ENCODE assay signal across 8 cellular contexts in genomic region chr17:75774988-75775668, GRCh38. TPM values are rescaled to one million over a fixed set of nuclear protein-coding genes. Genes with fewer than 3 reads are reported as not detected.
DNase-seq lines count a peak whose midpoint lies in the region; ATAC-seq and TF ChIP-seq lines count a peak whose summit lies in the region.

No MANE protein-coding gene starts in this region.

- POLR2A ChIA-PET in AG04450 (lab: Yijun Ruan, JAX): interaction anchor here (0.6 to 4.1 kb wide), 10 partner anchors 8 to 197 kb away, joined by 3 to 22 read pairs (median 6); partner anchors contain the start of genes GALK1 and UNK

- H3K36me3 ChIP-seq in GM23338 (ENCODE audit: insufficient read depth) (peaks cover 17% of the 10 kb centered on the region; the same call in 1 of the 2 replicates), mesenchymal stem cell (ENCODE audit: control insufficient read depth in 1 of 2, insufficient read depth in 2 of 2, low read depth in 1 of 2, low read length in 2 of 2) (peaks cover 25 to 45% of the 10 kb centered on the region in 2 experiments)

- no peak overlapping the region for H2BK15ac ChIP-seq in mesenchymal stem cell (ENCODE audit: low read depth, poor library complexity, severe bottlenecking)

- no peak overlapping the region for H2BK12ac ChIP-seq in mesenchymal stem cell (ENCODE audit: low read length in 2 of 2)

- no peak overlapping the region for H3K18ac ChIP-seq in mesenchymal stem cell (ENCODE audit: low read depth in 1 of 2, low read length in 2 of 2)

- peaks cover 18% of the 10 kb centered on the region for H4K20me1 ChIP-seq in GM23338 (replicated peaks; ENCODE audit: insufficient read depth)

- H4K91ac ChIP-seq in mesenchymal stem cell (ENCODE audit: low read length): no peak overlapping the region

- H3K79me2 ChIP-seq in GM23338 (replicated peaks; ENCODE audit: insufficient read depth): peaks cover 22% of the 10 kb centered on the region

- H3K9me3 Mint-ChIP-seq in GM23338: peaks cover 4% of the 10 kb centered on the region; the same call in 2 of the 3 replicates

- H3K9me3 ChIP-seq in AG04450 (ENCODE audit: control insufficient read depth, insufficient read depth, low read length): no peaks in the 10 kb centered on the region; the same call in 1 of the 2 replicates
- H3K9me3 ChIP-seq in mesenchymal stem cell (ENCODE audit: control insufficient read depth, low read length): no peaks in the 10 kb centered on the region

- no peaks in the 10 kb centered on the region for H3K79me1 ChIP-seq in mesenchymal stem cell (replicated peaks; ENCODE audit: low read length, poor library complexity, severe bottlenecking)

- H2AFZ ChIP-seq in GM23338 (no peak overlapping the region), mesenchymal stem cell (ENCODE audit: low read depth, low read length) (no peak overlapping the region)

- H3K4me3 ChIP-seq in AG04450 (ENCODE audit: low read depth, low read length) (no peak overlapping the region), GM23338 (no peak overlapping the region), mesenchymal stem cell (ENCODE audit: insufficient read depth in 1 of 2, low read depth in 1 of 2, low read length in 2 of 2) (no peak overlapping the region)

- peaks cover 50% of the 10 kb centered on the region for H3K27me3 Mint-ChIP-seq in GM23338 (ENCODE audit: insufficient read depth, low read depth, poor library complexity)

- no peak overlapping the region for H2AK5ac ChIP-seq in mesenchymal stem cell (ENCODE audit: low read length, severe bottlenecking)

- no peak overlapping the region for H3K14ac ChIP-seq in mesenchymal stem cell (ENCODE audit: low read length in 2 of 2)

- no peak for DNase-seq in AG04450 (ENCODE audit: low read depth, low spot score)
- DNase-seq in GM23338 (ENCODE audit: low spot score): peak; percentile 62
- DNase-seq in mesenchymal stem cell: peak; percentile 54
- DNase-seq in occipital lobe (lab: John Stamatoyannopoulos, UW): no peak

- H2BK120ac ChIP-seq in mesenchymal stem cell (ENCODE audit: low read depth, low read length): no peak overlapping the region

- peak; percentile 6 for ATAC-seq in GM23338
- ATAC-seq in GM21619 (IDR thresholded peaks at IDR 0.05; ENCODE audit: unreplicated experiment): no peak
- ATAC-seq in HG02571 (IDR thresholded peaks at IDR 0.05; ENCODE audit: unreplicated experiment): no peak
- ATAC-seq in HG03097 (IDR thresholded peaks at IDR 0.05; ENCODE audit: low FRiP score, unreplicated experiment): no peak

- no peak overlapping the region for H3K4ac ChIP-seq in mesenchymal stem cell (ENCODE audit: low read depth in 1 of 2, low read length in 2 of 2)

- H3K9me2 ChIP-seq in GM23338 (ENCODE audit: insufficient read depth): no peaks in the 10 kb centered on the region

- peaks cover 45% of the 10 kb centered on the region for H3K4me1 Mint-ChIP-seq in GM23338

- H3K9ac ChIP-seq in mesenchymal stem cell (ENCODE audit: low read length): peak overlapping the region; percentile 97

- peak overlapping the region; percentile 21 for H3K27ac ChIP-seq in AG04450 (ENCODE audit: low read depth, low read length)
- peak overlapping the region; percentile 18; the same call in 1 of the 2 replicates for H3K27ac ChIP-seq in GM23338 (ENCODE audit: low read depth)
- peak overlapping the region; percentile 8 for H3K27ac ChIP-seq in angular gyrus (ENCODE audit: low read depth, low read length)
- no peak overlapping the region for H3K27ac ChIP-seq in mesenchymal stem cell (ENCODE audit: low read length, poor library complexity, severe bottlenecking)

- H3K27ac Mint-ChIP-seq in GM23338: no peak overlapping the region

- CTCF ChIA-PET in AG04450 (lab: Charles Lee): no interaction called here

- no peak overlapping the region for H4K8ac ChIP-seq in mesenchymal stem cell (ENCODE audit: low read length)

- peaks cover 31% of the 10 kb centered on the region for H3F3A ChIP-seq in GM23338 (replicated peaks; ENCODE audit: low read depth)

- H3K36me3 Mint-ChIP-seq in GM23338 (ENCODE audit: low read depth): peaks cover 46% of the 10 kb centered on the region

- TF ChIP-seq CTCF in AG04450 (IDR thresholded peaks at IDR 0.05; ENCODE audit: low read depth, low read length) (no peak), GM23338 (conservative IDR thresholded peaks at IDR 0.05; ENCODE audit: low read depth in 2 of 2) (no peak)

- H3K4me3 Mint-ChIP-seq in GM23338: peak overlapping the region; percentile 27; the same call in 1 of the 3 replicates

- no peak overlapping the region for H2BK5ac ChIP-seq in mesenchymal stem cell (ENCODE audit: low read depth, low read length, poor library complexity, severe bottlenecking)

- no peak overlapping the region for H3K23ac ChIP-seq in mesenchymal stem cell (ENCODE audit: low read length in 2 of 2)

- WGBS in mesenchymal stem cell: 98% methylated on average over 5 of the region's 6 CpGs

- H3K4me1 ChIP-seq in GM23338 (ENCODE audit: insufficient read depth) (peaks cover 10% of the 10 kb centered on the region), mesenchymal stem cell (ENCODE audit: control insufficient read depth, insufficient read depth, low read depth, low read length) (peaks cover 5% of the 10 kb centered on the region)

- no peaks in the 10 kb centered on the region for H3K27me3 ChIP-seq in AG04450 (ENCODE audit: control insufficient read depth, insufficient read depth, low read length)
- H3K27me3 ChIP-seq in GM23338 (ENCODE audit: insufficient read depth): no peaks in the 10 kb centered on the region
- no peaks in the 10 kb centered on the region for H3K27me3 ChIP-seq in mesenchymal stem cell (ENCODE audit: control insufficient read depth in 1 of 2, insufficient read depth in 1 of 2, low read length in 2 of 2)

- H3K4me2 ChIP-seq in GM23338 (no peak overlapping the region), mesenchymal stem cell (ENCODE audit: low read length, poor library complexity, severe bottlenecking) (no peak overlapping the region)

RNA-seq across cellular contexts. Expression of gene UNK, which starts 9.5 kb away (rescaled TPM):
- polyA plus RNA-seq in AG04450 (2011; rRNA removed) (11.1 and 11.4 TPM in 2 replicates), GM23338 (2016; fragmentation: Nextera tagmentation; extraction: Ambion mirVana) (16.6 and 21.8 TPM in 2 replicates)
- 11.3 and 13.7 TPM in 2 replicates for polyA minus RNA-seq in AG04450 (2011; rRNA and poly(A)+ RNA removed)
- total RNA-seq in GM23338 (2014; rRNA removed; shearing (Covaris generic)): 65.2 and 67.0 TPM in 2 replicates
- polyA plus RNA-seq in mesenchymal stem cell (2013, experiment 1 of 2): 16.2 TPM
- 14.8 TPM for polyA plus RNA-seq in mesenchymal stem cell (2013, experiment 2 of 2)
- total RNA-seq in occipital lobe: 29.2 TPM

RNA-seq across cellular contexts. Expression of gene GALK1, which starts 10.1 kb away (rescaled TPM):
- polyA plus RNA-seq in AG04450 (2011; rRNA removed) (12.4 and 16.8 TPM in 2 replicates), GM23338 (2016; fragmentation: Nextera tagmentation; extraction: Ambion mirVana) (31.7 and 34.7 TPM in 2 replicates)
- 9.2 and 17.0 TPM in 2 replicates for polyA minus RNA-seq in AG04450 (2011; rRNA and poly(A)+ RNA removed)
- total RNA-seq in GM23338 (2014; rRNA removed; shearing (Covaris generic)): 30.5 TPM in 2 replicates
- polyA plus RNA-seq in mesenchymal stem cell (2013, experiment 1 of 2): 29.0 TPM
- polyA plus RNA-seq in mesenchymal stem cell (2013, experiment 2 of 2): 27.7 TPM
- 11.4 TPM for total RNA-seq in occipital lobe

RNA-seq across cellular contexts. Expression of gene ITGB4, which starts 53.9 kb away (rescaled TPM):
- 0.21 and 0.31 TPM in 2 replicates for polyA plus RNA-seq in AG04450 (2011; rRNA removed)
- 0.61 and 1.3 TPM in 2 replicates for polyA minus RNA-seq in AG04450 (2011; rRNA and poly(A)+ RNA removed)
- 9.7 and 10.3 TPM in 2 replicates for total RNA-seq in GM23338 (2014; rRNA removed; shearing (Covaris generic))
- 4.2 and 6.1 TPM in 2 replicates for polyA plus RNA-seq in GM23338 (2016; fragmentation: Nextera tagmentation; extraction: Ambion mirVana)
- 1.3 TPM for polyA plus RNA-seq in mesenchymal stem cell (2013, experiment 1 of 2)
- 1.0 TPM for polyA plus RNA-seq in mesenchymal stem cell (2013, experiment 2 of 2)
- total RNA-seq in occipital lobe: 2.7 TPM

Comparison
In these comparisons a context has a peak if more than half of its experiments do, and no peak if none do; other contexts are left out.
1. DNase-seq: peak in GM23338 (single experiment) and mesenchymal stem cell (single experiment); none in AG04450 (single experiment) and occipital lobe (single experiment).